In the genomic region with DNA sequence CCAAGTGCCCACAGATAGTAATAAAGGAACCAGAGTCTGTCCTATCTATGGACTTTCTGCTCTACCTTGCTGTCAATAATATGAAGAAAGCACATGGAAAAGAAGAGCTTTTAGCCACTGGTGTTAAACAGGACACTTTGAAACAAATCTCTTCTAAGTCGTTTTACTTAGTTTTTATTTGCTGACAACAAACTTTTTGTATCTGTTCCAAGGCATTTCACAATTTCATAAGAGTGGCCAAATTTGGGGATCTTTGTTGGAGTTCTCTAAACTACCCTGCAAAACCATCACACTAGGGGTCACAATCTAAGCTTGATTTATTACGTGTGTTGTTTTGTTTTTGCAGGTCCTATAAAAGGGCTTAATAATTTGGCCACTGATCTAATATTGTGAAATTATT, we compare ENCODE assay signal across 17 cellular contexts. TPM values are rescaled to one million over a fixed set of nuclear protein-coding genes. Genes with fewer than 3 reads are reported as not detected.
A peak's percentile ranks its signal among the peaks of the same experiment; 100 is the strongest.
DNase-seq lines count a peak whose midpoint lies in the region; ATAC-seq, FAIRE-seq and TF ChIP-seq lines count a peak whose summit lies in the region.
"Had no signal": no experiment of that assay in that cellular context is flagged by ENCODE, and none has a peak within 500 bp of the region (broad histone marks: within the 10 kb centered on the region; RNA-seq: fewer than 3 reads in every experiment).

No MANE protein-coding gene starts in this region.

- H3K27me3 Mint-ChIP-seq in activated naive CD4-positive, alpha-beta T cell treated with anti-CD3 and anti-CD28 coated beads, Interleukin-2, amount 10 ng/mL, durations not matched to agents 7 days and 5 days = no peaks in the 10 kb centered on the region
- H3K27me3 Mint-ChIP-seq: CD4-positive, CD25-positive, alpha-beta regulatory T cell had no signal

- TF ChIP-seq POLR2A in heart left ventricle (IDR thresholded peaks at IDR 0.05) (no peak), gastroesophageal sphincter (IDR thresholded peaks at IDR 0.05) (no peak), right lobe of liver (IDR thresholded peaks at IDR 0.05) (no peak), vagina (IDR thresholded peaks at IDR 0.05) (no peak)

- H3K4me3 ChIP-seq in heart left ventricle (no peak overlapping the region), gastroesophageal sphincter (no peak overlapping the region), right lobe of liver (no peak overlapping the region), vagina (no peak overlapping the region)
- H3K4me3 ChIP-seq: BLaER1 treated with 17β-estradiol and CSF1 and Interleukin-3, amounts not matched to agents 10 nM and 100 nM; GM23338 had no signal

- H3K36me3 ChIP-seq in heart left ventricle = no peaks in the 10 kb centered on the region
- no peaks in the 10 kb centered on the region for H3K36me3 ChIP-seq in gastroesophageal sphincter
- H3K36me3 ChIP-seq in right lobe of liver = no peaks in the 10 kb centered on the region
- no peaks in the 10 kb centered on the region for H3K36me3 ChIP-seq in vagina
- H3K36me3 ChIP-seq: BLaER1 treated with 17β-estradiol and CSF1 and Interleukin-3, amounts not matched to agents 10 nM and 100 nM had no signal

- peak; percentile 77 for ATAC-seq in Right ventricle myocardium superior (ENCODE audit: poor library complexity)
- ATAC-seq in heart left ventricle = no peak
- peak; percentile 82 for ATAC-seq in gastroesophageal sphincter
- ATAC-seq in right lobe of liver = peak; percentile 23 to 65 (median 42)
- ATAC-seq: GM23338 had no signal

- intact Hi-C loops in Right ventricle myocardium superior (cut with DNase I) (no loop called here), heart left ventricle (cut with DNase I) (no loop called here), right lobe of liver (cut with DNase I) (no loop called here), vagina (cut with DNase I) (no loop called here)

- DNase-seq in Right ventricle myocardium superior = no peak
- no peak for DNase-seq in heart left ventricle
- no peak for DNase-seq in right lobe of liver
- no peak for DNase-seq in vagina (ENCODE audit: extremely low spot score in 2 of 2)
- DNase-seq in D721Med (ENCODE audit: insufficient read length, low spot score) = no peak
- no peak for DNase-seq in activated naive CD4-positive, alpha-beta T cell treated with anti-CD3 and anti-CD28 coated beads, Interleukin-2, amount 10 ng/mL, durations not matched to agents 7 days and 5 days
- DNase-seq in GM19240 (ENCODE audit: insufficient read length, low spot score) = no peak
- DNase-seq: 8988T; ACHN; CD4-positive, CD25-positive, alpha-beta regulatory T cell; DMS 273 treated with DMSO at 0.1 percent for 48 hours; H9 had no signal

- H3K27me3 ChIP-seq in heart left ventricle = no peaks in the 10 kb centered on the region
- H3K27me3 ChIP-seq in gastroesophageal sphincter = no peaks in the 10 kb centered on the region
- no peaks in the 10 kb centered on the region for H3K27me3 ChIP-seq in right lobe of liver
- H3K27me3 ChIP-seq in vagina = no peaks in the 10 kb centered on the region
- H3K27me3 ChIP-seq: BLaER1 treated with 17β-estradiol and CSF1 and Interleukin-3, amounts not matched to agents 10 nM and 100 nM had no signal

- peak overlapping the region in 2 of 12 donors; percentile 16 to 22 for H3K27ac ChIP-seq in heart left ventricle
- no peak overlapping the region for H3K27ac ChIP-seq in gastroesophageal sphincter
- peak overlapping the region in 2 of 3 donors; percentile 62 to 71 for H3K27ac ChIP-seq in right lobe of liver
- peak overlapping the region; percentile 37 for H3K27ac ChIP-seq in vagina
- H3K27ac ChIP-seq: BLaER1 treated with 17β-estradiol and CSF1 and Interleukin-3, amounts not matched to agents 10 nM and 100 nM had no signal

- H3K36me3 Mint-ChIP-seq in activated naive CD4-positive, alpha-beta T cell treated with anti-CD3 and anti-CD28 coated beads, Interleukin-2, amount 10 ng/mL, durations not matched to agents 7 days and 5 days = no peaks in the 10 kb centered on the region
- H3K36me3 Mint-ChIP-seq: CD4-positive, CD25-positive, alpha-beta regulatory T cell had no signal

- H3K9me3 ChIP-seq in heart left ventricle (peaks cover 0 to 14% (median 3%) of the 10 kb centered on the region in 12 donors), gastroesophageal sphincter (peaks cover 0 to 6% (median 0%) of the 10 kb centered on the region in 3 donors), right lobe of liver (no peaks in the 10 kb centered on the region), vagina (no peaks in the 10 kb centered on the region)

- TF ChIP-seq CTCF in heart left ventricle (IDR thresholded peaks at IDR 0.05) (no peak), gastroesophageal sphincter (IDR thresholded peaks at IDR 0.05) (no peak), right lobe of liver (IDR thresholded peaks at IDR 0.05) (no peak), vagina (IDR thresholded peaks at IDR 0.05) (no peak), D721Med (IDR thresholded peaks at IDR 0.05; ENCODE audit: insufficient read depth, missing control alignments) (no peak)

- no peak for TF ChIP-seq EP300 in gastroesophageal sphincter (IDR thresholded peaks at IDR 0.05)

- WGBS in heart left ventricle, 4 donors = 62 to 73% (median 69%) methylated on average over 2 of the region's 2 CpGs
- WGBS in gastroesophageal sphincter (ENCODE audit: low coverage in 1 of 2), 2 donors = 33 to 76% methylated on average over 2 of the region's 2 CpGs
- 24% methylated on average over 2 of the region's 2 CpGs for WGBS in right lobe of liver (ENCODE audit: insufficient coverage, low coverage, low lambda C conversion rate, missing lambda C conversion rate)

- H3K4me1 Mint-ChIP-seq in activated naive CD4-positive, alpha-beta T cell treated with anti-CD3 and anti-CD28 coated beads, Interleukin-2, amount 10 ng/mL, durations not matched to agents 7 days and 5 days = no peaks in the 10 kb centered on the region
- H3K4me1 Mint-ChIP-seq: CD4-positive, CD25-positive, alpha-beta regulatory T cell; H9 had no signal

- H3K27ac Mint-ChIP-seq in activated naive CD4-positive, alpha-beta T cell treated with anti-CD3 and anti-CD28 coated beads, Interleukin-2, amount 10 ng/mL, durations not matched to agents 7 days and 5 days = no peak overlapping the region
- H3K27ac Mint-ChIP-seq: CD4-positive, CD25-positive, alpha-beta regulatory T cell; GM23338; H9 had no signal

- no peak for FAIRE-seq in D721Med (lab: Jason Lieb, UNC)

- no peak overlapping the region for H3K4me3 Mint-ChIP-seq in activated naive CD4-positive, alpha-beta T cell treated with anti-CD3 and anti-CD28 coated beads, Interleukin-2, amount 10 ng/mL, durations not matched to agents 7 days and 5 days
- H3K4me3 Mint-ChIP-seq: CD4-positive, CD25-positive, alpha-beta regulatory T cell; GM23338; H9 had no signal

- peaks cover 0 to 8% (median 0%) of the 10 kb centered on the region in 12 donors for H3K4me1 ChIP-seq in heart left ventricle
- H3K4me1 ChIP-seq in gastroesophageal sphincter = no peaks in the 10 kb centered on the region
- H3K4me1 ChIP-seq in right lobe of liver = peaks cover 0 to 40% (median 5%) of the 10 kb centered on the region in 4 donors
- H3K4me1 ChIP-seq in vagina = no peaks in the 10 kb centered on the region
- H3K4me1 ChIP-seq: BLaER1 treated with 17β-estradiol and CSF1 and Interleukin-3, amounts not matched to agents 10 nM and 100 nM had no signal

- CTCF ChIA-PET in activated naive CD4-positive, alpha-beta T cell treated with anti-CD3 and anti-CD28 coated beads, Interleukin-2, amount 10 ng/mL, durations not matched to agents 7 days and 5 days (lab: Charles Lee) = no interaction called here

- peaks cover 7% of the 10 kb centered on the region for H3K9me3 Mint-ChIP-seq in activated naive CD4-positive, alpha-beta T cell treated with anti-CD3 and anti-CD28 coated beads, Interleukin-2, amount 10 ng/mL, durations not matched to agents 7 days and 5 days

RNA-seq across cellular contexts. Expression of a gene that starts 54.4 kb away (rescaled TPM):
- total RNA-seq in Right ventricle myocardium superior = not detected
- under 1 TPM in 1 of 9 donors, not detected in 8; 0.18 TPM for total RNA-seq in heart left ventricle
- polyA plus RNA-seq in heart left ventricle = not detected
- 1 to 10 TPM in 1 of 4 donors, under 1 TPM in 1, not detected in 2; 0.67 to 4.4 TPM for total RNA-seq in gastroesophageal sphincter
- total RNA-seq in right lobe of liver = 10 to 100 TPM in 4 of 6 experiments, 1 to 10 TPM in 2; 1.9 to 25.3 (median 13.9) TPM
- 53.0 TPM for total RNA-seq in vagina
- total RNA-seq: CD4-positive, CD25-positive, alpha-beta regulatory T cell; Daoy; GM23338; H9; HT1080 had no signal
- polyA plus RNA-seq: CD4-positive, CD25-positive, alpha-beta regulatory T cell; GM23338 had no signal

Comparison
In these comparisons a context has a peak if more than half of its experiments do, and no peak if none do; other contexts are left out.
1. ATAC-seq: peak in Right ventricle myocardium superior (single experiment), gastroesophageal sphincter (single experiment) and right lobe of liver (4 of 4); none in heart left ventricle (0 of 4).
2. H3K27ac ChIP-seq: peak in right lobe of liver (2 of 3) and vagina (single experiment); none in gastroesophageal sphincter (0 of 4).